ENCODE assay signal across 28 cellular contexts in the genomic region with DNA sequence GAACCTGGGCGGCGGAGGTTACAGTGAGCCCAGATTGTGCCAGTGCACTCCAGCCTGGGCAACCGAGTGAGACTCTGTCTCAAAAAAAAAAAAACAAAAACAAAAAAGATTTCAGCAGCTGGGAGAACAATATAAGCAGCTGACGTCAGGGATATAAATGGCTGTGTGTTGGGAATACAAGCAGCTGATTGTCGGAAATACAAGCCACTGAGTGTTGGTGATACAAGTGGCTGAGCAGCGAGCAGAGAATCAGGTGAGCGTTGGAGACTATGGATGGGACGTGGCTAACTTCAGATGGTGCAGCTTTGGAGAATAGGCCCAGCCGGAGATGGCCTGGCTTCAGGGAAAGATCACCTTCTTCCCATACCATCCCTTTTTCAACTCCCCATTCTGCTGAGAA. TPM values are rescaled to one million over a fixed set of nuclear protein-coding genes. Genes with fewer than 3 reads are reported as not detected.
A peak's percentile ranks its signal among the peaks of the same experiment; 100 is the strongest.
DNase-seq lines count a peak whose midpoint lies in the region.
"Had no signal": no experiment of that assay in that cellular context is flagged by ENCODE, and none has a peak within 500 bp of the region (broad histone marks: within the 10 kb centered on the region; RNA-seq: fewer than 3 reads in every experiment).

No MANE protein-coding gene starts in this region.

- H3K27ac ChIP-seq in caudate nucleus (ENCODE audit: low read depth, low read length) (peak overlapping the region; percentile 95), temporal lobe (ENCODE audit: low read depth, low read length) (peak overlapping the region; percentile 95)
- H3K27ac ChIP-seq: adrenal gland, brain microvascular endothelial cell, gastroesophageal sphincter, HL-60, KMS-11, ovary, Peyer's patch, right lobe of liver had no signal

- DNase-seq in caudate nucleus (lab: John Stamatoyannopoulos, UW) (peak in 54 of 61 donors; percentile 12 to 90 (median 52)), inferior parietal cortex (ENCODE audit: extremely low spot score) (peak; percentile 80), occipital lobe (lab: John Stamatoyannopoulos, UW) (peak; percentile 13), GM03348 (ENCODE audit: low spot score) (no peak), AG20443 (ENCODE audit: low spot score) (no peak), T-helper 2 cell (no peak)
- DNase-seq: activated CD4-positive, alpha-beta memory T cell treated with anti-CD3 and anti-CD28 coated beads, Interleukin-2, amount 10 ng/mL, durations not matched to agents 7 days and 5 days; activated CD4-positive, alpha-beta T cell treated with anti-CD3 and anti-CD28 coated beads for 1 hour; activated CD8-positive, alpha-beta memory T cell treated with anti-CD3 and anti-CD28 coated beads, Interleukin-2, amount 50 U/mL, for 48 hours; activated naive CD4-positive, alpha-beta T cell treated with anti-CD3 and anti-CD28 coated beads, Interleukin-2, amount 10 ng/mL, durations not matched to agents 7 days and 5 days; adrenal gland; brain microvascular endothelial cell; Calu3; DMS79; MM.1S; NCI-H1417 treated with DMSO at 0.1 percent for 48 hours; NCI-H2029 treated with DMSO at 0.1 percent for 48 hours; NCI-H748 treated with DMSO at 0.1 percent for 48 hours; ovary; Peyer's patch; right lobe of liver; SHP77; stimulated activated CD4-positive, alpha-beta T cell treated with anti-CD3 and anti-CD28 coated beads, Interleukin-12 subunit alpha, Interleukin-12 subunit beta, amount 100 ng/mL, for 4 hours; stimulated activated CD4-positive, alpha-beta T cell treated with anti-CD3 and anti-CD28 coated beads, Interleukin-2, amount 100 ng/mL, for 48 hours had no signal

RNA-seq across cellular contexts. Expression of a gene that starts 32.0 kb away (rescaled TPM):
- 76.4 TPM for total RNA-seq in occipital lobe
- 52.9 TPM for total RNA-seq in temporal lobe

Comparison
In these comparisons a context has a peak if more than half of its experiments do, and no peak if none do; other contexts are left out.
1. DNase-seq: peak in caudate nucleus (54 of 61), inferior parietal cortex (single experiment) and occipital lobe (single experiment); none in GM03348 (single experiment), AG20443 (single experiment) and T-helper 2 cell (0 of 5).